Comparison of ENCODE assay signal across 28 cellular contexts in the genomic region with DNA sequence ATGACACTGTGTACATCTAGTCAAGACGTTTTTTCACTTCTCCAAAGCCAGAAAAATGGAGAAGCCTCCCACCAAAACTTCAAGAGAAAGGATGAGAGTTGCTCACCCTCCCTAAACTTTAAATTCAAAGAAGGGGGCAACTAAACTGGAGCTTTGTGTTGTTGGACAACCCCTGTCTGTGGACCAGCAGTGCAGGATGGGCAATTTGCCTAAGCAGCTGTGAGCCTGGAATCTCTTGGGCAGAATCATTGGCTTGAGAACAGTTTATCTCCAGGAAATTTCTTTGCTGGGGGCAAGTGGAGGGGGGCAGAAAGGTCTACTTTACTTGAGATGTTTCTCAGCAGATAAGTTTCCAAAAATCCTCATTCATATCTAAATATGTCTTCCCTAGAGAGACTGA.
"Had no signal": no experiment of that assay in that cellular context is flagged by ENCODE, and none has a peak within 500 bp of the region (broad histone marks: within the 10 kb centered on the region; RNA-seq: fewer than 3 reads in every experiment).

No MANE protein-coding gene starts in this region.

- DNase-seq: activated CD4-positive, alpha-beta T cell treated with anti-CD3 and anti-CD28 coated beads for 4 hours; activated CD4-positive, alpha-beta T cell treated with anti-CD3 and anti-CD28 coated beads, Interleukin-2, amount 50 U/mL, for 4 hours; activated effector memory CD4-positive, alpha-beta T cell treated with Interleukin-2 at 50 U/mL for 16 hours; activated naive CD4-positive, alpha-beta T cell treated with Interleukin-2 at 50 U/mL for 16 hours; effector CD4-positive, alpha-beta T cell; esophagus squamous epithelium; glutamatergic neuron; islet precursor cell; mammary epithelial cell; naive thymus-derived CD4-positive, alpha-beta T cell; pancreas; psoas muscle; spleen; stimulated activated CD4-positive, alpha-beta T cell treated with anti-CD3 and anti-CD28 coated beads, Interleukin-2, amount 100 ng/mL, for 48 hours; stimulated activated naive CD4-positive, alpha-beta T cell treated with Interleukin-2 at 50 U/mL for 16 hours; T-helper 9 cell; testis; transverse colon had no signal

- H3K27ac ChIP-seq: epithelial cell of prostate, esophagus squamous epithelium, hepatocyte, pancreas, psoas muscle, spleen, testis, transverse colon had no signal

- H3K27me3 Mint-ChIP-seq: activated naive CD8-positive, alpha-beta T cell; central memory CD8-positive, alpha-beta T cell had no signal

- H3K4me1 ChIP-seq: esophagus squamous epithelium, pancreas, psoas muscle, spleen, testis, transverse colon had no signal

- H3K9me3 ChIP-seq: esophagus squamous epithelium, pancreas, psoas muscle, testis, transverse colon had no signal

- H3K36me3 Mint-ChIP-seq: activated naive CD8-positive, alpha-beta T cell; naive thymus-derived CD4-positive, alpha-beta T cell had no signal

- ATAC-seq: naive thymus-derived CD4-positive, alpha-beta T cell; pancreas; psoas muscle had no signal

- H2AFZ ChIP-seq: hepatocyte had no signal

- H3K4me1 Mint-ChIP-seq: central memory CD8-positive, alpha-beta T cell; naive thymus-derived CD4-positive, alpha-beta T cell had no signal

- FAIRE-seq: bronchial epithelial cell, endometrium, frontal cortex, pancreas, TTC549 had no signal

- H3K9me3 Mint-ChIP-seq: dendritic cell treated with granulocyte-macrophage colony-stimulating factor and Interleukin-4, amounts not matched to agents 40 ng/mL and 50 ng/mL, for 4 days had no signal

- H3K36me3 ChIP-seq: esophagus squamous epithelium, pancreas, spleen, transverse colon had no signal

- H3K4me2 ChIP-seq: hepatocyte had no signal

- H3K27me3 ChIP-seq: esophagus squamous epithelium, hepatocyte, pancreas, spleen, testis, transverse colon had no signal

- H3K27ac Mint-ChIP-seq: activated naive CD8-positive, alpha-beta T cell; dendritic cell treated with granulocyte-macrophage colony-stimulating factor and Interleukin-4, amounts not matched to agents 40 ng/mL and 50 ng/mL, for 4 days; naive thymus-derived CD4-positive, alpha-beta T cell had no signal

- H3K4me3 Mint-ChIP-seq: activated naive CD8-positive, alpha-beta T cell; central memory CD8-positive, alpha-beta T cell; dendritic cell treated with granulocyte-macrophage colony-stimulating factor and Interleukin-4, amounts not matched to agents 40 ng/mL and 50 ng/mL, for 4 days; mesothelial cell of epicardium; naive thymus-derived CD4-positive, alpha-beta T cell had no signal

- H3K4me3 ChIP-seq: esophagus squamous epithelium, hepatocyte, pancreas, psoas muscle, spleen, testis, transverse colon had no signal

- H3K79me2 ChIP-seq: hepatocyte had no signal
